In the genomic region with DNA sequence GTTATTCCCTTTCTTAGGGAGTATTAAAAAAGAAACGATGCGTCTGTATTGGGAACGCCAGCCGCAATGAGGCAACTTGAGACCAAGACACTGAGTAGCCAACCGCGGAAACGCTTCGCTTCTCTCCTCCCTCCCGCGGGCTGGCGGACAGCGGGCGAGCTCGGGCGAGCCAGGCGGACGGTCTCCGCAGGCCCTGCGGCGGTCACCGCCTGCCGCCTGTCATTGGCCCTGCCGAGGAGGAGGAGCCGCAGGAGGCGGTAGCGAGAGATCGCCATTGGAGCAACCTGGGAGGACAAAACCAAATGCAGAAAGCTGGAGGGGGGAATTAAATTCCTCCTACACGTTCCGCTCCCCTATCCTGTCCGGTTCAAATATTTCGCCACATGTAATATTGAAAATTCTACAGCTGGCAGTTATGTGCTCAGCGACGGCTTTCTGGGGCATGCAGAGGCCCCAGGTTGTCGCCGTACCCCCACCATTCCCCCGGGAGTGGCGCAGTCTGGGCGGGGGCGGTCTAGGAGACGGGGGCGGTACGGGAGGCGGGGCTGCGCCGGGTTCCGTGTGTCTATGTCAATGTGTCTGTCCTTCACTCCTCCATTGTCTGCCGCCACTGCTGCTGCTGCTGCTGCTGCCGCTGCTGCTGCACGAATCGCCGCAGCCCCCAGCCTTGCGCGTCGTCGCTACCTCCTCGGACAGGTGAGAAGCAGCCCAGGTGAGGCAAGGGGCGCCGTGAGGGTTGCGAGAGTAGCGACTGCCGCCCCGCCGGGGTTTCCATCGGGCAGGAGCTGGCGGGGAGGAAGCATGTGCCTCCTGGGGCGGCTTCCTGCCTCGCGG, we compare ENCODE assay signal across 1 cellular context.
A peak's percentile ranks its signal among the peaks of the same experiment; 100 is the strongest.
TF ChIP-seq lines count a peak whose summit lies in the region.

A gene (minus strand): TSS at position 162 of the 834 bp plus-strand sequence. CDS start 181 bp downstream, outside the sequence.
A gene (plus strand): TSS at position 589 of the 834 bp plus-strand sequence. CDS start 19,263 bp downstream, outside the sequence.

TF ChIP-seq in IMR-90, 13 proteins besides CTCF, POLR2A, EP300 and RAD21 (continued from another document):
- TF ChIP-seq CEBPB (IDR thresholded peaks at IDR 0.05; ENCODE audit: low read depth, low read length), result peak; percentile 79
